ENCODE assay signal across 8 cellular contexts in genomic region chr10:115001506-115002381, GRCh38.
A peak's percentile ranks its signal among the peaks of the same experiment; 100 is the strongest.
DNase-seq lines count a peak whose midpoint lies in the region; ATAC-seq lines count a peak whose summit lies in the region.

No MANE protein-coding gene starts in this region.

- ATAC-seq in natural killer cell treated with Interleukin-12 subunit alpha and Interleukin-12 subunit beta and Interleukin-15 and Interleukin-18, amount 100 ng/mL, for 72 hours: no peak

- no peak overlapping the region for H3K27ac Mint-ChIP-seq in natural killer cell treated with Interleukin-12 subunit alpha and Interleukin-12 subunit beta and Interleukin-15 and Interleukin-18, amount 100 ng/mL, for 72 hours

- no peaks in the 10 kb centered on the region for H3K9me3 Mint-ChIP-seq in natural killer cell treated with Interleukin-12 subunit alpha and Interleukin-12 subunit beta and Interleukin-15 and Interleukin-18, amount 100 ng/mL, for 72 hours

- DNase-seq in EH (ENCODE audit: low read depth): peak; percentile 44
- DNase-seq in H4 (ENCODE audit: low spot score): peak; percentile 44
- peak; percentile 11 for DNase-seq in NCI-H510A (lab: John Stamatoyannopoulos, UW)
- peak; percentile 4 for DNase-seq in globus pallidus (ENCODE audit: low spot score)
- DNase-seq in NCI-H1105 treated with DMSO at 0.1 percent for 48 hours (lab: John Stamatoyannopoulos, UW): no peak
- no peak for DNase-seq in natural killer cell treated with Interleukin-12 subunit alpha and Interleukin-12 subunit beta and Interleukin-15 and Interleukin-18, amount 100 ng/mL, for 72 hours (ENCODE audit: low spot score)
- DNase-seq in NCI-H1417 treated with DMSO at 0.1 percent for 48 hours (lab: John Stamatoyannopoulos, UW): no peak
- no peak for DNase-seq in COLO829 (ENCODE audit: low spot score)

- no peak overlapping the region for H3K4me3 Mint-ChIP-seq in natural killer cell treated with Interleukin-12 subunit alpha and Interleukin-12 subunit beta and Interleukin-15 and Interleukin-18, amount 100 ng/mL, for 72 hours

- H3K4me1 Mint-ChIP-seq in natural killer cell treated with Interleukin-12 subunit alpha and Interleukin-12 subunit beta and Interleukin-15 and Interleukin-18, amount 100 ng/mL, for 72 hours (ENCODE audit: low read depth in 2 of 2): no peaks in the 10 kb centered on the region

- peaks cover 5 to 17% of the 10 kb centered on the region in 2 donors for H3K27me3 Mint-ChIP-seq in natural killer cell treated with Interleukin-12 subunit alpha and Interleukin-12 subunit beta and Interleukin-15 and Interleukin-18, amount 100 ng/mL, for 72 hours

- H3K36me3 Mint-ChIP-seq in natural killer cell treated with Interleukin-12 subunit alpha and Interleukin-12 subunit beta and Interleukin-15 and Interleukin-18, amount 100 ng/mL, for 72 hours: no peaks in the 10 kb centered on the region

Comparison
In these comparisons a context has a peak if more than half of its experiments do, and no peak if none do; other contexts are left out.
1. DNase-seq: peak in EH (single experiment), H4 (single experiment), NCI-H510A (single experiment) and globus pallidus (single experiment); none in NCI-H1105 treated with DMSO at 0.1 percent for 48 hours (single experiment), natural killer cell treated with Interleukin-12 subunit alpha and Interleukin-12 subunit beta and Interleukin-15 and Interleukin-18, amount 100 ng/mL, for 72 hours (single experiment), NCI-H1417 treated with DMSO at 0.1 percent for 48 hours (single experiment) and COLO829 (single experiment).